8 cellular contexts compared by ENCODE assay signal in the genomic region with DNA sequence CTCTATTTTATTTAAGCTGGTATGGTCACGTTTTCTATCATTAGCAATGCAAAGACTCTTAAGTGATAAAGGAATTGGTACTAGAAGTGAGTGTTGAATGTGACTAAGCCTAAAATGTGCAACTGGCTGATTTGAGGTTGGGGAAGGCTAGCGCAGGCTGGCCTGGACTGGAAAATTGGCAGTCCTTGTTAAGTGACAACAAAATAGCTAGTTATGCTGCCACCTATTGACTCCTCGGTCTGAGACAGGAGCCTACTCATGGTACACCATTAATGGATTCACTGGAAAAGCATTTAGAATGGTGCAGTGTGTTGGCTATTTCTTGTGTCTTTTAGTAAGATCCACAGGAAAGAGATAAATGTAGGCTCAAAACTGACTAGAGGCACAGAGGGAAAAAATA. TPM values are rescaled to one million over a fixed set of nuclear protein-coding genes. Genes with fewer than 3 reads are reported as not detected.
DNase-seq lines count a peak whose midpoint lies in the region; ATAC-seq, FAIRE-seq and TF ChIP-seq lines count a peak whose summit lies in the region.

No MANE protein-coding gene starts in this region.

- FAIRE-seq in pancreas (lab: Jason Lieb, UNC), result no peak

- H3K36me3 ChIP-seq in HAP-1 (replicated peaks) (no peaks in the 10 kb centered on the region), pancreas (no peaks in the 10 kb centered on the region)

- intact Hi-C loops in pancreas (cut with DNase I), result no loop called here

- DNase-seq in ELF-1 (ENCODE audit: low read depth, low spot score) (peak; percentile 51), HAP-1 (ENCODE audit: low spot score in 2 of 2) (peak; percentile 19 to 47), NCI-H526 treated with DMSO at 0.1 percent for 48 hours (lab: John Stamatoyannopoulos, UW) (peak; percentile 12), fibroblast of villous mesenchyme (ENCODE audit: low read depth) (peak; percentile 50), pancreas (peak in 4 of 6 donors; percentile 31 to 69 (median 53)), HuH-7.5 (ENCODE audit: low spot score) (no peak)
- peak; percentile 51 to 56 for DNase-seq in activated T-cell treated with anti-CD3 and anti-CD28 coated beads, Interleukin-2, amount 50 U/mL, for 72 hours

- no peak overlapping the region for H3K4me3 ChIP-seq in HAP-1
- no peak overlapping the region for H3K4me3 ChIP-seq in fibroblast of villous mesenchyme (ENCODE audit: low read depth, low read length)
- no peak overlapping the region for H3K4me3 ChIP-seq in pancreas

- peaks cover 9 to 11% of the 10 kb centered on the region in 2 donors for H3K36me3 Mint-ChIP-seq in activated T-cell treated with anti-CD3 and anti-CD28 coated beads, Interleukin-2, amount 50 U/mL, for 72 hours (ENCODE audit: insufficient read depth in 2 of 2)

- TF ChIP-seq CTCF in fibroblast of villous mesenchyme (IDR thresholded peaks at IDR 0.05; ENCODE audit: insufficient read depth, low read depth, low read length) (peak; percentile 52), pancreas (IDR thresholded peaks at IDR 0.05) (peak in 3 of 4 donors; percentile 7 to 33 (median 28))

- H3K27ac ChIP-seq in pancreas, result no peak overlapping the region

- ATAC-seq in activated T-cell treated with anti-CD3 and anti-CD28 coated beads, Interleukin-2, amount 50 U/mL, for 72 hours (replicated peaks in 1 of 2), result peak; percentile 47 to 52
- peak; percentile 87 to 97 (median 93) for ATAC-seq in pancreas
- no peak for ATAC-seq in GM18858 (IDR thresholded peaks at IDR 0.05; ENCODE audit: unreplicated experiment)

- peak overlapping the region in 1 of 2 donors; percentile 17 for H3K4me3 Mint-ChIP-seq in activated T-cell treated with anti-CD3 and anti-CD28 coated beads, Interleukin-2, amount 50 U/mL, for 72 hours

- no peaks in the 10 kb centered on the region for H3K27me3 ChIP-seq in HAP-1 (ENCODE audit: low read depth)
- no peaks in the 10 kb centered on the region for H3K27me3 ChIP-seq in pancreas

- H3K9me3 Mint-ChIP-seq in activated T-cell treated with anti-CD3 and anti-CD28 coated beads, Interleukin-2, amount 50 U/mL, for 72 hours, result peaks cover 3 to 7% of the 10 kb centered on the region in 2 donors

- H3K4me1 Mint-ChIP-seq in activated T-cell treated with anti-CD3 and anti-CD28 coated beads, Interleukin-2, amount 50 U/mL, for 72 hours (ENCODE audit: low read depth), result peaks cover 95% of the 10 kb centered on the region

- H3K4me1 ChIP-seq in HAP-1 (no peaks in the 10 kb centered on the region), pancreas (no peaks in the 10 kb centered on the region)

- no peaks in the 10 kb centered on the region for H3K9me3 ChIP-seq in HAP-1
- no peaks in the 10 kb centered on the region for H3K9me3 ChIP-seq in pancreas

- whole genome bisulfite sequencing in pancreas, 2 donors, result 21 to 30% methylated on average over 3 of the region's 3 CpGs

- H3K27ac Mint-ChIP-seq in activated T-cell treated with anti-CD3 and anti-CD28 coated beads, Interleukin-2, amount 50 U/mL, for 72 hours, result peak overlapping the region; percentile 83

- in situ Hi-C loops in HAP-1 (cut with MboI; ENCODE audit: low sequenced_read_pairs), result no loop called here

- no peaks in the 10 kb centered on the region for H3K27me3 Mint-ChIP-seq in activated T-cell treated with anti-CD3 and anti-CD28 coated beads, Interleukin-2, amount 50 U/mL, for 72 hours (ENCODE audit: low read depth)

RNA-seq across cellular contexts. Expression of a gene that starts 5.7 kb away (rescaled TPM):
- total RNA-seq in activated T-cell treated with anti-CD3 and anti-CD28 coated beads, Interleukin-2, amount 50 U/mL, for 72 hours, result 100 to 1,000 TPM; 198 to 237 TPM
- total RNA-seq in fibroblast of villous mesenchyme (13.0 and 15.1 TPM in 2 replicates), pancreas (10 to 100 TPM in 3 of 6 donors, 1 to 10 TPM in 3; 5.2 to 26.8 (median 9.0) TPM)
- 1 to 10 TPM; 4.7 to 6.2 TPM for polyA plus RNA-seq in pancreas

Comparison
In these comparisons a context has a peak if more than half of its experiments do, and no peak if none do; other contexts are left out.
1. RNA of a gene that starts 5.7 kb away (total RNA-seq): 198 to 237 TPM in activated T-cell treated with anti-CD3 and anti-CD28 coated beads, Interleukin-2, amount 50 U/mL, for 72 hours; 13.0 to 15.1 TPM in fibroblast of villous mesenchyme and 5.2 to 26.8 TPM in pancreas; every median in the first group is over 4 times any median in the second.